In genomic region chr1:16072616-16073484, GRCh38 we compare ENCODE assay signal across 9 cellular contexts. TPM values are rescaled to one million over a fixed set of nuclear protein-coding genes. Genes with fewer than 3 reads are reported as not detected.
DNase-seq lines count a peak whose midpoint lies in the region; ATAC-seq and TF ChIP-seq lines count a peak whose summit lies in the region.
"Had no signal": no experiment of that assay in that cellular context is flagged by ENCODE, and none has a peak within 500 bp of the region (broad histone marks: within the 10 kb centered on the region; RNA-seq: fewer than 3 reads in every experiment).

No MANE protein-coding gene starts in this region.

- H3K27me3 Mint-ChIP-seq in WTC11 (ENCODE audit: low read depth), result peaks cover 51% of the 10 kb centered on the region

- no peaks in the 10 kb centered on the region for H3K36me3 ChIP-seq in cardiac muscle cell
- H3K36me3 ChIP-seq in transverse colon, result no peaks in the 10 kb centered on the region

- peak overlapping the region; percentile 52 for H3K4me3 Mint-ChIP-seq in WTC11

- 8% methylated on average over 41 of the region's 49 CpGs; no CpG with 5 or more reads in 1 of the 2 donors for WGBS in transverse colon (ENCODE audit: low coverage in 1 of 2), 2 donors

- no peaks in the 10 kb centered on the region for H3K36me3 Mint-ChIP-seq in WTC11

- H3K4me1 Mint-ChIP-seq in WTC11, result peaks cover 8% of the 10 kb centered on the region

- no peaks in the 10 kb centered on the region for H3K9me3 Mint-ChIP-seq in WTC11

- H3K9me3 ChIP-seq in cardiac muscle cell (ENCODE audit: low read depth) (no peaks in the 10 kb centered on the region), transverse colon (no peaks in the 10 kb centered on the region)

- POLR2A ChIA-PET in WTC11 (lab: Charles Lee), result interaction anchor here (1.6 kb wide), 1 partner anchor 114 kb away, joined by 5 read pairs; no protein-coding TSS in a partner anchor

- TF ChIP-seq CTCF in cardiac muscle cell (IDR thresholded peaks at IDR 0.05; ENCODE audit: low read depth, low read length) (peak; percentile 28), WTC11 (IDR thresholded peaks at IDR 0.05) (no peak), transverse colon (IDR thresholded peaks at IDR 0.05) (no peak)

- in situ Hi-C loops in transverse colon (cut with MboI; ENCODE audit: low pct_ligation_motif_present in 1 of 4, low pct_unique_long_range_greater_than_20kb in 1 of 4, low sequenced_read_pairs in 3 of 4), result no loop called here

- CTCF ChIA-PET in WTC11 (lab: Charles Lee), result interaction anchor here (0.7 to 3.4 kb wide), 40 partner anchors 9 to 367 kb away, joined by 3 to 43 read pairs (median 4); partner anchors contain the start of genes CLCNKB, EPHA2, NECAP2 and SRARP

- H3K27ac Mint-ChIP-seq in WTC11, result no peak overlapping the region

- intact Hi-C loops in cardiac septum (cut with DNase I), result no loop called here
- intact Hi-C loops in transverse colon (cut with DNase I; ENCODE audit: low total_unique reads), result loop anchor here (10.0 kb wide), 1 partner anchor 292 kb away; the partner anchor contains the start of gene SZRD1

- peak overlapping the region; percentile 42 for H3K4me3 ChIP-seq in cardiac muscle cell
- peak overlapping the region; percentile 30 for H3K4me3 ChIP-seq in iPS-11a (ENCODE audit: low read depth, low read length)
- peak overlapping the region in 3 of 4 donors; percentile 33 to 47 (median 41) for H3K4me3 ChIP-seq in transverse colon

- TF ChIP-seq EP300 in transverse colon (IDR thresholded peaks at IDR 0.05; ENCODE audit: low read depth), result no peak

- no peak for TF ChIP-seq POLR2A in transverse colon (IDR thresholded peaks at IDR 0.05)

- ATAC-seq in WTC11 (peak; percentile 32), HG03045 (IDR thresholded peaks at IDR 0.05; ENCODE audit: unreplicated experiment) (no peak)

- H3K4me1 ChIP-seq in cardiac muscle cell (ENCODE audit: low read depth), result no peaks in the 10 kb centered on the region
- H3K4me1 ChIP-seq in transverse colon, result peaks cover 3 to 14% (median 10%) of the 10 kb centered on the region in 4 donors

- H3K27ac ChIP-seq in cardiac muscle cell (no peak overlapping the region), transverse colon (no peak overlapping the region)

- peak in 1 of 2 donors; percentile 41 for DNase-seq in cardiac muscle cell (ENCODE audit: low read depth in 1 of 2, low spot score in 1 of 2)
- no peak for DNase-seq in cardiac septum (ENCODE audit: low spot score)
- DNase-seq in WTC11 (ENCODE audit: low spot score), result peak; percentile 58
- DNase-seq in transverse colon, result no peak
- no peak for DNase-seq in stimulated activated CD8-positive, alpha-beta memory T cell treated with anti-CD3 and anti-CD28 coated beads, Interleukin-4, amount 100 ng/mL, for 48 hours
- no peak for DNase-seq in COLO829 (ENCODE audit: low spot score)
- DNase-seq: NK-92 treated with Interleukin-12 subunit alpha and Interleukin-12 subunit beta, amount 100 ng/mL, for 24 hours had no signal

- H3K27me3 ChIP-seq in cardiac muscle cell (peaks cover 3% of the 10 kb centered on the region), transverse colon (peaks cover 11% of the 10 kb centered on the region)

TF ChIP-seq in WTC11, 78 proteins besides CTCF, POLR2A, EP300 and RAD21:
- TF ChIP-seq TEAD1 (CRISPR knock-in tag; IDR thresholded peaks at IDR 0.05) (0 out of 2 replicates have a peak, but pooled peaks have one; percentile 29), ZNF219 (CRISPR knock-in tag; IDR thresholded peaks at IDR 0.05; ENCODE audit: borderline replicate concordance) (0 out of 2 replicates have a peak, but pooled peaks have one; percentile 42), USF1 (CRISPR knock-in tag; IDR thresholded peaks at IDR 0.05) (0 out of 2 replicates have a peak, but pooled peaks have one; percentile 39), MYBL2 (CRISPR knock-in tag; IDR thresholded peaks at IDR 0.05) (no peak), MAX (CRISPR knock-in tag; IDR thresholded peaks at IDR 0.05) (peak; percentile 51; the same call in 1 of the 2 replicates), E2F4 (CRISPR knock-in tag; IDR thresholded peaks at IDR 0.05; ENCODE audit: borderline replicate concordance, low read depth) (no peak), SMAD4 (CRISPR knock-in tag; IDR thresholded peaks at IDR 0.05) (no peak), ZNF317 (CRISPR knock-in tag; IDR thresholded peaks at IDR 0.05; ENCODE audit: borderline replicate concordance, low read depth) (no peak), RELA (CRISPR knock-in tag; IDR thresholded peaks at IDR 0.05; ENCODE audit: borderline replicate concordance) (no peak), ZNF281 (CRISPR knock-in tag; IDR thresholded peaks at IDR 0.05) (0 out of 2 replicates have a peak, but pooled peaks have one; percentile 30)

RNA-seq across cellular contexts. Expression of gene FAM131C, which starts 0.6 kb away (rescaled TPM):
- 6.0 and 10.9 TPM in 2 replicates for total RNA-seq in cardiac muscle cell
- 10.4 and 21.3 TPM in 2 replicates for polyA plus RNA-seq in cardiac muscle cell
- 3.0 TPM for total RNA-seq in cardiac septum
- total RNA-seq in WTC11 (2021), result 1.4 to 2.0 TPM (median 1.8 TPM) in 3 replicates
- total RNA-seq in transverse colon, result 1 to 10 TPM in 1 of 4 donors, not detected in 3; 1.2 TPM

RNA-seq across cellular contexts. Expression of gene CLCNKB, which starts 29.3 kb away (rescaled TPM):
- 19.0 and 55.6 TPM in 2 replicates for total RNA-seq in cardiac muscle cell
- 24.8 and 84.3 TPM in 2 replicates for polyA plus RNA-seq in cardiac muscle cell
- total RNA-seq in cardiac septum, result 2.0 TPM
- 1.8 to 3.1 TPM (median 2.5 TPM) in 3 replicates for total RNA-seq in WTC11 (2021)
- total RNA-seq in transverse colon, result 1 to 10 TPM in 1 of 4 donors, under 1 TPM in 1, not detected in 2; 0.48 to 1.1 TPM

RNA-seq across cellular contexts. Expression of gene CLCNKA, which starts 51.0 kb away (rescaled TPM):
- total RNA-seq in cardiac muscle cell, result 5.8 and 16.3 TPM in 2 replicates
- polyA plus RNA-seq in cardiac muscle cell, result 12.8 and 25.5 TPM in 2 replicates
- 1.2 TPM for total RNA-seq in cardiac septum
- 1.5 to 2.7 TPM (median 2.7 TPM) in 3 replicates for total RNA-seq in WTC11 (2021)
- total RNA-seq in transverse colon, result 10 to 100 TPM in 1 of 4 donors, under 1 TPM in 2, not detected in 1; 0.68 to 21.7 (median 0.79) TPM

RNA-seq across cellular contexts. Expression of gene HSPB7, which starts 55.0 kb away (rescaled TPM):
- total RNA-seq in cardiac muscle cell (509 and 744 TPM in 2 replicates), cardiac septum (3,889 TPM), WTC11 (2021) (0.11 to 0.23 TPM (median 0.21 TPM) in 3 replicates), transverse colon (10 to 100 TPM in 2 of 4 donors, 1 to 10 TPM in 2; 6.0 to 63.1 (median 9.2) TPM)
- polyA plus RNA-seq in cardiac muscle cell, result 1,782 and 2,165 TPM in 2 replicates
